20 cellular contexts compared by ENCODE assay signal in the genomic region with DNA sequence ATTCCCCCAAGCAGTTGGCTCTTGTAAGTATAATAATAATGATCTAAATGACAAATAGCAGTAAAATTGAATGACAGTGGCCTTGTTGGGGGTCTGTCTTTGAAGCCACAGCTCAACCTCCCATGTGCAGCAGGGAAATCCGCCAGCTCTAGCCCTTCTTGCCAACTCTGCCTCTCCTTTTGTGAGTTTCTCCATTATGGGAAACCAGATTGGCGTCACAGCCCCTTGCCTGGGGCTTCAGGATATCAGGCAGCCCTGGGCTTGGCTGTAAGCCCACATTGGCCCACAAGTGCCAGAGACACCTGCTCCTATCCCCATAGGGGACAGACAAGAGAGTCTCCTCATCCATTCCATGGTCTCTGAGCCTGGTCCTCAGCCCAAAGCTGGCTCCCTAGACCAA.
DNase-seq lines count a peak whose midpoint lies in the region; ATAC-seq and TF ChIP-seq lines count a peak whose summit lies in the region.
"Had no signal": no experiment of that assay in that cellular context is flagged by ENCODE, and none has a peak within 500 bp of the region (broad histone marks: within the 10 kb centered on the region; RNA-seq: fewer than 3 reads in every experiment).

No MANE protein-coding gene starts in this region.

- no peaks in the 10 kb centered on the region for H3K4me1 ChIP-seq in psoas muscle
- H3K4me1 ChIP-seq: foreskin keratinocyte had no signal

- no peak overlapping the region for H3K27ac Mint-ChIP-seq in stimulated activated effector memory CD8-positive, alpha-beta T cell treated with anti-CD3 and anti-CD28 coated beads, Interleukin-12 subunit alpha, Interleukin-12 subunit beta, amount 100 ng/mL, for 72 hours
- H3K27ac Mint-ChIP-seq: stimulated activated naive CD8-positive, alpha-beta T cell treated with anti-CD3 and anti-CD28 coated beads, Interleukin-15, Interleukin-2, amounts not matched to agents 100 ng/mL and 50 ng/mL, for 24 hours had no signal

- DNase-seq in DMS153 treated with DMSO at 0.1 percent for 48 hours (lab: John Stamatoyannopoulos, UW; ENCODE audit: unreplicated experiment) (peak; percentile 16), NCI-H1092 treated with DMSO at 0.1 percent for 48 hours (lab: John Stamatoyannopoulos, UW) (peak; percentile 94), NCI-H2196 treated with DMSO at 0.1 percent for 48 hours (lab: John Stamatoyannopoulos, UW; ENCODE audit: unreplicated experiment) (peak; percentile 27), cerebellum (ENCODE audit: low spot score) (peak; percentile 6), psoas muscle (no peak), HuH-7.5 (ENCODE audit: low spot score) (no peak)
- no peak for DNase-seq in stimulated activated effector memory CD8-positive, alpha-beta T cell treated with anti-CD3 and anti-CD28 coated beads, Interleukin-12 subunit alpha, Interleukin-12 subunit beta, amount 100 ng/mL, for 72 hours (ENCODE audit: low spot score in 2 of 2)
- DNase-seq: activated CD4-positive, alpha-beta T cell treated with anti-CD3 and anti-CD28 coated beads for 4 hours; cortex of kidney; foreskin keratinocyte; HCEC 1CT; left colon; OCI-M1; right cardiac atrium; T1000; trophoblast cell had no signal

- no peaks in the 10 kb centered on the region for H3K27me3 ChIP-seq in psoas muscle (ENCODE audit: insufficient read depth in 3 of 3, low read length in 2 of 3)
- H3K27me3 ChIP-seq: foreskin keratinocyte had no signal

- H3K4me3 ChIP-seq in psoas muscle: no peak overlapping the region

- H3K36me3 ChIP-seq in psoas muscle (ENCODE audit: insufficient read depth in 1 of 2, low read depth in 1 of 2): no peaks in the 10 kb centered on the region
- H3K36me3 ChIP-seq: neutrophil had no signal

- H3K9me3 Mint-ChIP-seq in stimulated activated effector memory CD8-positive, alpha-beta T cell treated with anti-CD3 and anti-CD28 coated beads, Interleukin-12 subunit alpha, Interleukin-12 subunit beta, amount 100 ng/mL, for 72 hours: no peaks in the 10 kb centered on the region
- H3K9me3 Mint-ChIP-seq: stimulated activated naive CD8-positive, alpha-beta T cell treated with anti-CD3 and anti-CD28 coated beads, Interleukin-15, Interleukin-2, amounts not matched to agents 100 ng/mL and 50 ng/mL, for 24 hours had no signal

- intact Hi-C loops in psoas muscle (cut with DNase I): no loop called here

- ATAC-seq in psoas muscle: no peak
- ATAC-seq in stimulated activated effector memory CD8-positive, alpha-beta T cell treated with anti-CD3 and anti-CD28 coated beads, Interleukin-12 subunit alpha, Interleukin-12 subunit beta, amount 100 ng/mL, for 72 hours: no peak
- no peak for ATAC-seq in HG03135 (IDR thresholded peaks at IDR 0.05; ENCODE audit: unreplicated experiment)
- ATAC-seq: activated naive CD4-positive, alpha-beta T cell treated with anti-CD3 and anti-CD28 coated beads, Interleukin-2, amount 50 U/mL, for 72 hours; foreskin keratinocyte; left colon; right cardiac atrium had no signal

- no peak overlapping the region for H3K4me3 Mint-ChIP-seq in stimulated activated effector memory CD8-positive, alpha-beta T cell treated with anti-CD3 and anti-CD28 coated beads, Interleukin-12 subunit alpha, Interleukin-12 subunit beta, amount 100 ng/mL, for 72 hours
- H3K4me3 Mint-ChIP-seq: stimulated activated naive CD8-positive, alpha-beta T cell treated with anti-CD3 and anti-CD28 coated beads, Interleukin-15, Interleukin-2, amounts not matched to agents 100 ng/mL and 50 ng/mL, for 24 hours had no signal

- WGBS in psoas muscle, 3 donors: 85 to 97% (median 85%) methylated on average over 2 of the region's 2 CpGs

- no peaks in the 10 kb centered on the region for H3K36me3 Mint-ChIP-seq in stimulated activated effector memory CD8-positive, alpha-beta T cell treated with anti-CD3 and anti-CD28 coated beads, Interleukin-12 subunit alpha, Interleukin-12 subunit beta, amount 100 ng/mL, for 72 hours

- H3K9me3 ChIP-seq in psoas muscle: no peaks in the 10 kb centered on the region
- H3K9me3 ChIP-seq: neutrophil had no signal

- no peak for TF ChIP-seq CTCF in psoas muscle (IDR thresholded peaks at IDR 0.05)

- no peaks in the 10 kb centered on the region for H3K4me1 Mint-ChIP-seq in stimulated activated effector memory CD8-positive, alpha-beta T cell treated with anti-CD3 and anti-CD28 coated beads, Interleukin-12 subunit alpha, Interleukin-12 subunit beta, amount 100 ng/mL, for 72 hours

- H3K27ac ChIP-seq in psoas muscle: no peak overlapping the region
- H3K27ac ChIP-seq: foreskin keratinocyte, neutrophil had no signal

Comparison
In these comparisons a context has a peak if more than half of its experiments do, and no peak if none do; other contexts are left out.
1. DNase-seq: peak in DMS153 treated with DMSO at 0.1 percent for 48 hours (single experiment), NCI-H1092 treated with DMSO at 0.1 percent for 48 hours (single experiment), NCI-H2196 treated with DMSO at 0.1 percent for 48 hours (single experiment) and cerebellum (single experiment); none in psoas muscle (0 of 2), HuH-7.5 (single experiment) and stimulated activated effector memory CD8-positive, alpha-beta T cell treated with anti-CD3 and anti-CD28 coated beads, Interleukin-12 subunit alpha, Interleukin-12 subunit beta, amount 100 ng/mL, for 72 hours (0 of 2).